Comparison of ENCODE assay signal across 9 cellular contexts in genomic region chr22:37566903-37567798, GRCh38. TPM values are rescaled to one million over a fixed set of nuclear protein-coding genes. Genes with fewer than 3 reads are reported as not detected.
DNase-seq lines count a peak whose midpoint lies in the region; ATAC-seq and TF ChIP-seq lines count a peak whose summit lies in the region.
"Had no signal": no experiment of that assay in that cellular context is flagged by ENCODE, and none has a peak within 500 bp of the region (broad histone marks: within the 10 kb centered on the region; RNA-seq: fewer than 3 reads in every experiment).

No MANE protein-coding gene starts in this region.

- no peaks in the 10 kb centered on the region for H3K36me3 Mint-ChIP-seq in CD4-positive, alpha-beta memory T cell
- H3K36me3 Mint-ChIP-seq in activated B cell treated with CpG ODN at 0.5 μM for 24 hours (ENCODE audit: low read depth), result no peaks in the 10 kb centered on the region

- peaks cover 4% of the 10 kb centered on the region for H4K20me1 ChIP-seq in mammary epithelial cell (ENCODE audit: insufficient read depth, low read length)

- POLR2A ChIA-PET in CD4-positive, alpha-beta memory T cell (lab: Charles Lee; ENCODE audit: partially characterized antibody), result interaction anchor here (0.8 to 3.5 kb wide), 16 partner anchors 9 to 367 kb away, joined by 3 to 60 read pairs (median 5); partner anchors contain the start of genes GGA1, MFNG, NOL12 and RAC2
- POLR2A ChIA-PET in activated B cell treated with CpG ODN at 0.5 μM for 24 hours (lab: Charles Lee), result interaction anchor here (0.5 to 2.8 kb wide), 13 partner anchors 10 to 610 kb away, joined by 3 to 22 read pairs (median 3); partner anchors contain the start of genes GGA1, LGALS1 and MFNG

- H3K9ac ChIP-seq in mammary epithelial cell (ENCODE audit: insufficient read depth, low read length), result peak overlapping the region; percentile 24

- TF ChIP-seq CTCF in activated B cell treated with CpG ODN at 0.5 μM for 24 hours (IDR thresholded peaks at IDR 0.05), result peak; percentile 90
- peak; percentile 87 to 97 for TF ChIP-seq CTCF in mammary epithelial cell (conservative IDR thresholded peaks at IDR 0.05 in 1 of 2, IDR thresholded peaks at IDR 0.05 in 1 of 2; ENCODE audit: extremely low read depth in 1 of 2, insufficient read depth in 1 of 2, low read depth in 1 of 2, low read length in 2 of 2)
- TF ChIP-seq CTCF in kidney epithelial cell (IDR thresholded peaks at IDR 0.05; ENCODE audit: insufficient read depth, low read length, poor library complexity, severe bottlenecking), result peak; percentile 93

- no peak overlapping the region for H3K4me2 ChIP-seq in mammary epithelial cell (ENCODE audit: insufficient read depth, low read depth, low read length)

- intact Hi-C loops in CD4-positive, alpha-beta memory T cell (cut with micrococcal nuclease), result loop anchor here (1.0 to 2.0 kb wide), 5 partner anchors 25 to 300 kb away; no protein-coding TSS in a partner anchor
- intact Hi-C loops in activated B cell treated with CpG ODN at 0.5 μM for 24 hours (cut with micrococcal nuclease), result loop anchor here (1.0 kb wide), 6 partner anchors 25 to 300 kb away; no protein-coding TSS in a partner anchor
- intact Hi-C loops in mammary epithelial cell (cut with micrococcal nuclease), result loop anchor here (1.0 to 10.0 kb wide), 6 partner anchors 22 to 252 kb away; no protein-coding TSS in a partner anchor

- H3K4me3 Mint-ChIP-seq in CD4-positive, alpha-beta memory T cell, result peak overlapping the region; percentile 58 to 85 (median 70)
- peak overlapping the region; percentile 32 for H3K4me3 Mint-ChIP-seq in activated B cell treated with CpG ODN at 0.5 μM for 24 hours

- WGBS in mammary epithelial cell (ENCODE audit: low coverage, missing lambda C conversion rate), result 53% methylated on average over 9 of the region's 16 CpGs

- no peak overlapping the region for H2AFZ ChIP-seq in mammary epithelial cell (ENCODE audit: low read depth, low read length)

- no TSS peak for BruUV-seq in mammary epithelial cell (replicated peaks; lab: Mats Ljungman, UMichigan)

- in situ Hi-C loops in mammary epithelial cell (cut with MboI; ENCODE audit: low sequenced_read_pairs in 2 of 2), result no loop called here

- peaks cover 11 to 36% (median 25%) of the 10 kb centered on the region in 4 donors for H3K4me1 Mint-ChIP-seq in CD4-positive, alpha-beta memory T cell
- H3K4me1 Mint-ChIP-seq in activated B cell treated with CpG ODN at 0.5 μM for 24 hours, result peaks cover 21% of the 10 kb centered on the region

- H3K4me3 ChIP-seq in CD4-positive, alpha-beta memory T cell (ENCODE audit: low read length in 2 of 2), result peak overlapping the region; percentile 6 to 15
- H3K4me3 ChIP-seq in mammary epithelial cell (replicated peaks in 1 of 3; ENCODE audit: insufficient read depth in 1 of 3, low read depth in 2 of 3, low read length in 3 of 3) (no peak overlapping the region), kidney epithelial cell (ENCODE audit: low read depth, low read length) (no peak overlapping the region)

- dilution Hi-C loops in mammary epithelial cell (cut with HindIII; ENCODE audit: low sequenced_read_pairs), result no loop called here

- H3K4me1 ChIP-seq in CD4-positive, alpha-beta memory T cell (ENCODE audit: insufficient read depth, low read length), result peaks cover 23% of the 10 kb centered on the region
- H3K4me1 ChIP-seq in mammary epithelial cell (ENCODE audit: insufficient read depth, low read length), result peaks cover 42% of the 10 kb centered on the region

- no peaks in the 10 kb centered on the region for H3K9me3 ChIP-seq in CD4-positive, alpha-beta memory T cell (ENCODE audit: control insufficient read depth in 1 of 2, low read length in 2 of 2)
- no peaks in the 10 kb centered on the region for H3K9me3 ChIP-seq in mammary epithelial cell (replicated peaks; ENCODE audit: insufficient read depth, low read length)

- H3K27me3 Mint-ChIP-seq in CD4-positive, alpha-beta memory T cell, result peaks cover 14 to 24% of the 10 kb centered on the region in 2 donors
- peaks cover 21% of the 10 kb centered on the region for H3K27me3 Mint-ChIP-seq in activated B cell treated with CpG ODN at 0.5 μM for 24 hours

- H3K27me3 ChIP-seq in CD4-positive, alpha-beta memory T cell (ENCODE audit: insufficient read depth, low read length), result peaks cover 11% of the 10 kb centered on the region
- H3K27me3 ChIP-seq in mammary epithelial cell (ENCODE audit: insufficient read depth, low read length), result no peaks in the 10 kb centered on the region
- H3K27me3 ChIP-seq in kidney epithelial cell (ENCODE audit: control insufficient read depth, insufficient read depth, low read length), result no peaks in the 10 kb centered on the region

- H3K27ac ChIP-seq in CD4-positive, alpha-beta memory T cell (ENCODE audit: low read depth, low read length), result no peak overlapping the region
- H3K27ac ChIP-seq in mammary epithelial cell (ENCODE audit: insufficient read depth, low read depth, low read length), result peak overlapping the region; percentile 33

- peak overlapping the region; percentile 8 to 81 (median 57) for H3K27ac Mint-ChIP-seq in CD4-positive, alpha-beta memory T cell
- H3K27ac Mint-ChIP-seq in activated B cell treated with CpG ODN at 0.5 μM for 24 hours, result peak overlapping the region; percentile 53

- peak; percentile 87 to 91 (median 89) for DNase-seq in CD4-positive, alpha-beta memory T cell
- DNase-seq in NCI-H1105 (lab: John Stamatoyannopoulos, UW) (peak; percentile 40), activated B cell treated with CpG ODN at 0.5 μM for 24 hours (peak; percentile 84), mammary epithelial cell (peak; percentile 92), kidney epithelial cell (ENCODE audit: low read depth) (no peak)
- DNase-seq in stimulated activated CD4-positive, alpha-beta T cell treated with anti-CD3 and anti-CD28 coated beads, Interleukin-2, amount 100 ng/mL, for 24 hours, result peak; percentile 92 to 96

- H3K79me2 ChIP-seq in mammary epithelial cell (ENCODE audit: insufficient read depth, low read length), result peaks cover 40% of the 10 kb centered on the region

- peak; percentile 66 for ATAC-seq in GM21381 (IDR thresholded peaks at IDR 0.05; ENCODE audit: unreplicated experiment)
- ATAC-seq in activated B cell treated with CpG ODN at 0.5 μM for 24 hours (ENCODE audit: low read depth), result peak; percentile 94
- ATAC-seq in GM18858 (IDR thresholded peaks at IDR 0.05; ENCODE audit: unreplicated experiment), result no peak

- CTCF ChIA-PET in CD4-positive, alpha-beta memory T cell (lab: Charles Lee; ENCODE audit: partially characterized antibody), result interaction anchor here (0.6 to 21.0 kb wide), 43 partner anchors 8 to 701 kb away, joined by 3 to 523 read pairs (median 5); partner anchors contain the start of genes LGALS2, MFNG and PDXP
- CTCF ChIA-PET in activated B cell treated with CpG ODN at 0.5 μM for 24 hours (lab: Charles Lee), result interaction anchor here (0.8 to 11.7 kb wide), 24 partner anchors 10 to 307 kb away, joined by 3 to 255 read pairs (median 5); partner anchors contain the start of genes GGA1 and MFNG
- CTCF ChIA-PET in mammary epithelial cell (lab: Charles Lee; ENCODE audit: low non-redundant PET), result interaction anchor here (0.6 to 1.1 kb wide), 4 partner anchors 25 to 1315 kb away, joined by 3 to 20 read pairs (median 3); no protein-coding TSS in a partner anchor

- no peaks in the 10 kb centered on the region for H3K36me3 ChIP-seq in CD4-positive, alpha-beta memory T cell (ENCODE audit: insufficient read depth, low read length)
- H3K36me3 ChIP-seq in mammary epithelial cell (ENCODE audit: insufficient read depth, low read length) (no peaks in the 10 kb centered on the region), kidney epithelial cell (ENCODE audit: control insufficient read depth, insufficient read depth, low read length) (peaks cover 11% of the 10 kb centered on the region)

- no peaks in the 10 kb centered on the region for H3K9me3 Mint-ChIP-seq in CD4-positive, alpha-beta memory T cell
- no peaks in the 10 kb centered on the region for H3K9me3 Mint-ChIP-seq in activated B cell treated with CpG ODN at 0.5 μM for 24 hours

RNA-seq across cellular contexts. Expression of gene CDC42EP1, which starts 6.9 kb away (rescaled TPM):
- total RNA-seq in CD4-positive, alpha-beta memory T cell, result not detected
- not detected for polyA plus RNA-seq in CD4-positive, alpha-beta memory T cell
- not detected in 2 replicates for total RNA-seq in activated B cell treated with CpG ODN at 0.5 μM for 24 hours
- 10 to 100 TPM; 17.5 to 98.4 TPM for total RNA-seq in mammary epithelial cell
- 12.7 TPM for polyA plus RNA-seq in mammary epithelial cell
- 32.2 TPM for polyA minus RNA-seq in mammary epithelial cell
- total RNA-seq in kidney epithelial cell, result 98.1 and 150 TPM in 2 replicates

RNA-seq across cellular contexts. Expression of gene LGALS2, which starts 12.7 kb away (rescaled TPM):
- 1 to 10 TPM in 1 of 2 experiments, not detected in 1; 1.0 TPM for total RNA-seq in CD4-positive, alpha-beta memory T cell
- not detected for polyA plus RNA-seq in CD4-positive, alpha-beta memory T cell
- total RNA-seq in activated B cell treated with CpG ODN at 0.5 μM for 24 hours, result not detected in 2 replicates
- total RNA-seq in mammary epithelial cell, result not detected
- polyA plus RNA-seq in mammary epithelial cell, result not detected
- not detected for polyA minus RNA-seq in mammary epithelial cell
- not detected in 2 replicates for total RNA-seq in kidney epithelial cell
- total RNA-seq: activated CD8-positive, alpha-beta memory T cell treated with anti-CD3 and anti-CD28 coated beads for 36 hours had no signal

RNA-seq across cellular contexts. Expression of gene GGA1, which starts 41.5 kb away (rescaled TPM):
- 100 to 1,000 TPM; 108 to 109 TPM for total RNA-seq in CD4-positive, alpha-beta memory T cell
- 10 to 100 TPM; 16.3 to 26.7 TPM for polyA plus RNA-seq in CD4-positive, alpha-beta memory T cell
- total RNA-seq in activated B cell treated with CpG ODN at 0.5 μM for 24 hours, result 102 and 126 TPM in 2 replicates
- total RNA-seq in mammary epithelial cell, result 10 to 100 TPM; 33.8 to 60.2 TPM
- polyA plus RNA-seq in mammary epithelial cell, result 26.7 TPM
- polyA minus RNA-seq in mammary epithelial cell, result 56.2 TPM
- 65.9 and 75.2 TPM in 2 replicates for total RNA-seq in kidney epithelial cell

RNA-seq across cellular contexts. Expression of gene CARD10, which starts 47.9 kb away (rescaled TPM):
- under 1 TPM; 0.42 to 0.61 TPM for total RNA-seq in CD4-positive, alpha-beta memory T cell
- not detected for polyA plus RNA-seq in CD4-positive, alpha-beta memory T cell
- total RNA-seq in activated B cell treated with CpG ODN at 0.5 μM for 24 hours, result not detected in 2 replicates
- total RNA-seq in mammary epithelial cell, result 100 to 1,000 TPM in 1 of 2 donors, 10 to 100 TPM in 1; 62.0 to 152 TPM
- polyA plus RNA-seq in mammary epithelial cell, result 71.0 TPM
- 118 TPM for polyA minus RNA-seq in mammary epithelial cell
- total RNA-seq in kidney epithelial cell, result 64.0 and 71.3 TPM in 2 replicates

Comparison
In these comparisons a context has a peak if more than half of its experiments do, and no peak if none do; other contexts are left out.
1. H3K4me3 ChIP-seq: peak in CD4-positive, alpha-beta memory T cell (2 of 2); none in mammary epithelial cell (0 of 3) and kidney epithelial cell (single experiment).
2. RNA of gene CDC42EP1, which starts 6.9 kb away (total RNA-seq): 17.5 to 98.4 TPM in mammary epithelial cell and 98.1 to 150 TPM in kidney epithelial cell; not detected in CD4-positive, alpha-beta memory T cell and not detected in activated B cell treated with CpG ODN at 0.5 μM for 24 hours; every median in the first group is over 10 times any median in the second.
3. Peak in every context shown above with its lines, with median percentiles within 50 percentile points of each other: CTCF ChIP-seq.